Comparison of ENCODE assay signal across 1 cellular context in the genomic region with DNA sequence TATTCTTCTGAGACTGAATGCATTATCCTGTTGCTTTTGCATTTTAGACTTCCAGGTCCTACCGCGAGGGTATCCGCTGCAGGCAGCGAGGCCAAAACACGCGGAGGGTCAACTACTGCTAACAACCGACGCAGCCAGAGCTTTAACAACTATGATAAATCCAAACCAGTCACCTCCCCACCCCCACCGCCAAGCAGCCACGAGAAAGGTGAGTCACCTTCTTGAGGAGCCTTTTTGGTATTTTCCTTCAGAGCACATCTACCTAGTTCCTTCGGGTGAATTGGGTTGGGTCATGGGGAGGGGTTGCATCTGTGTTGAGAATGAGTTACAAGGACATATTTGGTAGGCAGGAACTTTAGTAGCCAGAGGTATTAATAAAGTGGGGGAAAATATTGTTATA.
TF ChIP-seq lines count a peak whose summit lies in the region.

No MANE protein-coding gene starts in this region.

TF ChIP-seq in GM23338, 12 proteins besides CTCF, POLR2A, EP300 and RAD21 (continued from another document):
- TF ChIP-seq, protein P1, sequence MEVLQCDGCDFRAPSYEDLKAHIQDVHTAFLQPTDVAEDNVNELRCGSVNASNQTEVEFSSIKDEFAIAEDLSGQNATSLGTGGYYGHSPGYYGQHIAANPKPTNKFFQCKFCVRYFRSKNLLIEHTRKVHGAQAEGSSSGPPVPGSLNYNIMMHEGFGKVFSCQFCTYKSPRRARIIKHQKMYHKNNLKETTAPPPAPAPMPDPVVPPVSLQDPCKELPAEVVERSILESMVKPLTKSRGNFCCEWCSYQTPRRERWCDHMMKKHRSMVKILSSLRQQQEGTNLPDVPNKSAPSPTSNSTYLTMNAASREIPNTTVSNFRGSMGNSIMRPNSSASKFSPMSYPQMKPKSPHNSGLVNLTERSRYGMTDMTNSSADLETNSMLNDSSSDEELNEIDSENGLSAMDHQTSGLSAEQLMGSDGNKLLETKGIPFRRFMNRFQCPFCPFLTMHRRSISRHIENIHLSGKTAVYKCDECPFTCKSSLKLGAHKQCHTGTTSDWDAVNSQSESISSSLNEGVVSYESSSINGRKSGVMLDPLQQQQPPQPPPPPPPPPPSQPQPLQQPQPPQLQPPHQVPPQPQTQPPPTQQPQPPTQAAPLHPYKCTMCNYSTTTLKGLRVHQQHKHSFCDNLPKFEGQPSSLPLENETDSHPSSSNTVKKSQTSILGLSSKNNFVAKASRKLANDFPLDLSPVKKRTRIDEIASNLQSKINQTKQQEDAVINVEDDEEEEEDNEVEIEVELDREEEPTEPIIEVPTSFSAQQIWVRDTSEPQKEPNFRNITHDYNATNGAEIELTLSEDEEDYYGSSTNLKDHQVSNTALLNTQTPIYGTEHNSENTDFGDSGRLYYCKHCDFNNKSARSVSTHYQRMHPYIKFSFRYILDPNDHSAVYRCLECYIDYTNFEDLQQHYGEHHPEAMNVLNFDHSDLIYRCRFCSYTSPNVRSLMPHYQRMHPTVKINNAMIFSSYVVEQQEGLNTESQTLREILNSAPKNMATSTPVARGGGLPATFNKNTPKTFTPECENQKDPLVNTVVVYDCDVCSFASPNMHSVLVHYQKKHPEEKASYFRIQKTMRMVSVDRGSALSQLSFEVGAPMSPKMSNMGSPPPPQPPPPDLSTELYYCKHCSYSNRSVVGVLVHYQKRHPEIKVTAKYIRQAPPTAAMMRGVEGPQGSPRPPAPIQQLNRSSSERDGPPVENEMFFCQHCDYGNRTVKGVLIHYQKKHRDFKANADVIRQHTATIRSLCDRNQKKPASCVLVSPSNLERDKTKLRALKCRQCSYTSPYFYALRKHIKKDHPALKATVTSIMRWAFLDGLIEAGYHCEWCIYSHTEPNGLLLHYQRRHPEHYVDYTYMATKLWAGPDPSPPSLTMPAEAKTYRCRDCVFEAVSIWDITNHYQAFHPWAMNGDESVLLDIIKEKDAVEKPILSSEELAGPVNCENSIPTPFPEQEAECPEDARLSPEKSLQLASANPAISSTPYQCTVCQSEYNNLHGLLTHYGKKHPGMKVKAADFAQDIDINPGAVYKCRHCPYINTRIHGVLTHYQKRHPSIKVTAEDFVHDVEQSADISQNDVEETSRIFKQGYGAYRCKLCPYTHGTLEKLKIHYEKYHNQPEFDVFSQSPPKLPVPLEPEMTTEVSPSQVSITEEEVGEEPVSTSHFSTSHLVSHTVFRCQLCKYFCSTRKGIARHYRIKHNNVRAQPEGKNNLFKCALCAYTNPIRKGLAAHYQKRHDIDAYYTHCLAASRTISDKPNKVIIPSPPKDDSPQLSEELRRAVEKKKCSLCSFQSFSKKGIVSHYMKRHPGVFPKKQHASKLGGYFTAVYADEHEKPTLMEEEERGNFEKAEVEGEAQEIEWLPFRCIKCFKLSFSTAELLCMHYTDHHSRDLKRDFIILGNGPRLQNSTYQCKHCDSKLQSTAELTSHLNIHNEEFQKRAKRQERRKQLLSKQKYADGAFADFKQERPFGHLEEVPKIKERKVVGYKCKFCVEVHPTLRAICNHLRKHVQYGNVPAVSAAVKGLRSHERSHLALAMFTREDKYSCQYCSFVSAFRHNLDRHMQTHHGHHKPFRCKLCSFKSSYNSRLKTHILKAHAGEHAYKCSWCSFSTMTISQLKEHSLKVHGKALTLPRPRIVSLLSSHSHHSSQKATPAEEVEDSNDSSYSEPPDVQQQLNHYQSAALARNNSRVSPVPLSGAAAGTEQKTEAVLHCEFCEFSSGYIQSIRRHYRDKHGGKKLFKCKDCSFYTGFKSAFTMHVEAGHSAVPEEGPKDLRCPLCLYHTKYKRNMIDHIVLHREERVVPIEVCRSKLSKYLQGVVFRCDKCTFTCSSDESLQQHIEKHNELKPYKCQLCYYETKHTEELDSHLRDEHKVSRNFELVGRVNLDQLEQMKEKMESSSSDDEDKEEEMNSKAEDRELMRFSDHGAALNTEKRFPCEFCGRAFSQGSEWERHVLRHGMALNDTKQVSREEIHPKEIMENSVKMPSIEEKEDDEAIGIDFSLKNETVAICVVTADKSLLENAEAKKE (CRISPR knock-in tag; IDR thresholded peaks at IDR 0.05), result no peak
- TF ChIP-seq REST (IDR thresholded peaks at IDR 0.05; ENCODE audit: unreplicated experiment), result no peak
- TF ChIP-seq POLR2AphosphoS5 (IDR thresholded peaks at IDR 0.05; ENCODE audit: low read depth), result no peak
